Comparison of ENCODE assay signal across 18 cellular contexts in genomic region chr1:33692216-33693188, GRCh38.
"Had no signal": no experiment of that assay in that cellular context is flagged by ENCODE, and none has a peak within 500 bp of the region (broad histone marks: within the 10 kb centered on the region; RNA-seq: fewer than 3 reads in every experiment).

No MANE protein-coding gene starts in this region.

- H3K36me3 ChIP-seq: cardiac muscle cell, esophagus squamous epithelium, tibial nerve, WERI-Rb-1 had no signal

- H3K27me3 ChIP-seq: cardiac muscle cell, tibial nerve had no signal

- DNase-seq: activated CD4-positive, alpha-beta memory T cell treated with anti-CD3 and anti-CD28 coated beads for 36 hours; activated CD4-positive, alpha-beta T cell treated with anti-CD3 and anti-CD28 coated beads for 1 hour; activated naive CD8-positive, alpha-beta T cell treated with anti-CD3 and anti-CD28 coated beads for 36 hours; activated T-cell treated with anti-CD3 and anti-CD28 coated beads for 4 hours; amniotic stem cell; dermis blood vessel endothelial cell; effector memory CD4-positive, alpha-beta T cell; esophagus squamous epithelium; immature natural killer cell; kidney glomerular epithelial cell; left ventricle myocardium superior; nephron progenitor cell; nucleus accumbens; stimulated activated naive CD8-positive, alpha-beta T cell treated with anti-CD3 and anti-CD28 coated beads, Interleukin-15, Interleukin-2, amounts not matched to agents 100 U/mL and 50 U/mL, for 24 hours; T-helper 9 cell; WERI-Rb-1 had no signal

- H3K27ac ChIP-seq: cardiac muscle cell, esophagus squamous epithelium, tibial nerve, WERI-Rb-1 had no signal

- H3K4me3 ChIP-seq: cardiac muscle cell, esophagus squamous epithelium, tibial nerve had no signal

- ATAC-seq: left ventricle myocardium superior; stimulated activated naive CD8-positive, alpha-beta T cell treated with anti-CD3 and anti-CD28 coated beads, Interleukin-15, Interleukin-2, amounts not matched to agents 100 U/mL and 50 U/mL, for 24 hours had no signal

- H3K4me1 ChIP-seq: esophagus squamous epithelium, tibial nerve had no signal

- H3K9me3 ChIP-seq: esophagus squamous epithelium, tibial nerve had no signal
